ENCODE assay signal across 7 cellular contexts in the genomic region with DNA sequence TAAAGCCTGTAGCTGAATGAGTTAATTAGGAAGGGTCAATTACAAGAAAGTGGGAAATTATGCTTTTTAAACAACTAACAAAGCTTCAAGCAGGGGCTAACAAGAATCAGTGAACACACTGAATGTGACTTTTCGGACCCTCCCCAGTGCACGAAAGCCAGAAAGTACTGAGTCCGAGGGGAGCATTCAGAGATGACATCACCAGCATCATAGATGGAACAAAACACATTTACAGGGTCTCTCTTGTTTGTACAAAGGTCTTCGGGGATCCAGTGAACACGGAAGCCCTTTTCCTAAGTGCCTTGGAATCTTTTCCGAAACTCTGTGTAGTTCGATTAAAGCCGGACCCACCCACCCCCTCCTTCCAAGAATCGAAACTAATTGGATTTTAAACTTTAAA. TPM values are rescaled to one million over a fixed set of nuclear protein-coding genes. Genes with fewer than 3 reads are reported as not detected.
DNase-seq lines count a peak whose midpoint lies in the region; ATAC-seq and TF ChIP-seq lines count a peak whose summit lies in the region.

No MANE protein-coding gene starts in this region.

- ATAC-seq in naive B cell (ENCODE audit: low read depth in 2 of 2), result no peak
- ATAC-seq in HG02970 (IDR thresholded peaks at IDR 0.05; ENCODE audit: low FRiP score, unreplicated experiment), result no peak
- no peak for ATAC-seq in GM18909 (IDR thresholded peaks at IDR 0.05; ENCODE audit: poor library complexity, unreplicated experiment)
- ATAC-seq in GM18520 (IDR thresholded peaks at IDR 0.05; ENCODE audit: unreplicated experiment), result no peak

- no peak for TF ChIP-seq CTCF in NB4 (IDR thresholded peaks at IDR 0.05; ENCODE audit: low read depth, low read length)

- no peak overlapping the region for H3K27ac ChIP-seq in duodenal mucosa (ENCODE audit: low read depth, low read length)

- H3K27me3 ChIP-seq in duodenal mucosa (ENCODE audit: control insufficient read depth in 1 of 2, insufficient read depth in 2 of 2, low read length in 2 of 2), result no peaks in the 10 kb centered on the region

- no peak for TF ChIP-seq POLR2A in NB4 (IDR thresholded peaks at IDR 0.05; ENCODE audit: extremely low read depth, insufficient read length)

- H3K27ac Mint-ChIP-seq in naive B cell, result peak overlapping the region; percentile 92 to 100 (median 99)

- peaks cover 9 to 22% of the 10 kb centered on the region in 2 donors for H3K36me3 Mint-ChIP-seq in naive B cell

- H3K27me3 Mint-ChIP-seq in naive B cell, result no peaks in the 10 kb centered on the region

- H3K4me3 Mint-ChIP-seq in naive B cell, result peak overlapping the region; percentile 98 to 100 (median 99)

- no peaks in the 10 kb centered on the region for H3K9me3 Mint-ChIP-seq in naive B cell

- H3K9ac ChIP-seq in duodenal mucosa (ENCODE audit: low read depth in 1 of 2, low read length in 2 of 2), result peak overlapping the region; percentile 99 to 100

- H3K4me1 Mint-ChIP-seq in naive B cell, result peaks cover 23 to 39% (median 26%) of the 10 kb centered on the region in 3 donors

- no peaks in the 10 kb centered on the region for H3K9me3 ChIP-seq in duodenal mucosa (ENCODE audit: control insufficient read depth in 1 of 2, low read length in 2 of 2)

- peaks cover 16 to 24% of the 10 kb centered on the region in 2 donors for H3K4me1 ChIP-seq in duodenal mucosa (ENCODE audit: control insufficient read depth in 1 of 2, insufficient read depth in 2 of 2, low read length in 2 of 2)

- DNase-seq in GM03348 (ENCODE audit: low spot score), result peak; percentile 15
- peak; percentile 26 for DNase-seq in NB4 (ENCODE audit: low read depth)
- DNase-seq in naive B cell, result no peak

- H3K4me3 ChIP-seq in NB4 (ENCODE audit: low read depth, low read length), result peak overlapping the region; percentile 90
- H3K4me3 ChIP-seq in duodenal mucosa (ENCODE audit: low read depth in 1 of 2, low read length in 2 of 2), result peak overlapping the region; percentile 95 to 99

- peaks cover 0 to 9% of the 10 kb centered on the region in 2 donors for H3K36me3 ChIP-seq in duodenal mucosa (ENCODE audit: control insufficient read depth in 1 of 2, insufficient read depth in 2 of 2, low read length in 2 of 2)

RNA-seq across cellular contexts. Expression of a gene that starts 0.8 kb away (rescaled TPM):
- 10 to 100 TPM; 55.7 to 95.6 (median 80.8) TPM for polyA plus RNA-seq in naive B cell (ENCODE audit: low read depth in 6 of 6)
